ENCODE assay signal across 29 cellular contexts in genomic region chr14:78535041-78535440, GRCh38.
"Had no signal": no experiment of that assay in that cellular context is flagged by ENCODE, and none has a peak within 500 bp of the region (broad histone marks: within the 10 kb centered on the region; RNA-seq: fewer than 3 reads in every experiment).

No MANE protein-coding gene starts in this region.

- H3K4me1 ChIP-seq: left lung, prostate gland, spleen, suprapubic skin, tibial artery, upper lobe of right lung had no signal

- H3K4me1 Mint-ChIP-seq: immature natural killer cell; mesothelial cell of epicardium; naive thymus-derived CD4-positive, alpha-beta T cell; stimulated activated effector memory CD8-positive, alpha-beta T cell treated with anti-CD3 and anti-CD28 coated beads, Interleukin-12 subunit alpha, Interleukin-12 subunit beta, amount 100 ng/mL, for 72 hours had no signal

- DNase-seq: hypothalamus; immature natural killer cell; kidney; left colon; left lung; mesendoderm; naive thymus-derived CD4-positive, alpha-beta T cell; ovary; posterior cingulate gyrus; retina; right cardiac atrium; spleen; stimulated activated CD4-positive, alpha-beta T cell treated with anti-CD3 and anti-CD28 coated beads, Interleukin-4, amount 100 ng/mL, for 24 hours; stimulated activated naive CD4-positive, alpha-beta T cell; tibial artery; trophoblast cell; upper lobe of right lung had no signal

- FAIRE-seq: islet of Langerhans, kidney, urothelium cell line had no signal

- H3K27me3 Mint-ChIP-seq: naive thymus-derived CD4-positive, alpha-beta T cell; natural killer cell treated with Interleukin-12 subunit alpha and Interleukin-12 subunit beta and Interleukin-15 and Interleukin-18, amount 100 ng/mL, for 72 hours; stimulated activated naive CD8-positive, alpha-beta T cell treated with anti-CD3 and anti-CD28 coated beads, Interleukin-15, Interleukin-2, amounts not matched to agents 100 ng/mL and 50 ng/mL, for 24 hours had no signal

- H3K36me3 ChIP-seq: left lung, ovary, prostate gland, spleen, suprapubic skin, thoracic aorta, tibial artery, upper lobe of right lung had no signal

- H3K4me3 ChIP-seq: left lung, lung, ovary, prostate gland, skin epidermis, spleen, suprapubic skin, thoracic aorta, tibial artery, upper lobe of right lung had no signal

- H3K36me3 Mint-ChIP-seq: immature natural killer cell; mesothelial cell of epicardium; stimulated activated effector memory CD8-positive, alpha-beta T cell treated with anti-CD3 and anti-CD28 coated beads, Interleukin-12 subunit alpha, Interleukin-12 subunit beta, amount 100 ng/mL, for 72 hours had no signal

- H3K27me3 ChIP-seq: left lung, ovary, spleen, suprapubic skin, tibial artery, upper lobe of right lung had no signal

- H3K27ac Mint-ChIP-seq: immature natural killer cell; mesothelial cell of epicardium; naive thymus-derived CD4-positive, alpha-beta T cell; natural killer cell treated with Interleukin-12 subunit alpha and Interleukin-12 subunit beta and Interleukin-15 and Interleukin-18, amount 100 ng/mL, for 72 hours; stimulated activated effector memory CD8-positive, alpha-beta T cell treated with anti-CD3 and anti-CD28 coated beads, Interleukin-12 subunit alpha, Interleukin-12 subunit beta, amount 100 ng/mL, for 72 hours; stimulated activated naive CD8-positive, alpha-beta T cell treated with anti-CD3 and anti-CD28 coated beads, Interleukin-15, Interleukin-2, amounts not matched to agents 100 ng/mL and 50 ng/mL, for 24 hours had no signal

- H3K27ac ChIP-seq: left lung, ovary, prostate gland, skin epidermis, spleen, suprapubic skin, thoracic aorta, tibial artery, upper lobe of right lung had no signal

- H3K9me3 ChIP-seq: ovary, prostate gland, thoracic aorta, tibial artery, upper lobe of right lung had no signal

- ATAC-seq: left colon; left lung; naive thymus-derived CD4-positive, alpha-beta T cell; natural killer cell treated with Interleukin-12 subunit alpha and Interleukin-12 subunit beta and Interleukin-15 and Interleukin-18, amount 100 ng/mL, for 72 hours; right cardiac atrium; sciatic nerve; stimulated activated effector memory CD8-positive, alpha-beta T cell treated with anti-CD3 and anti-CD28 coated beads, Interleukin-12 subunit alpha, Interleukin-12 subunit beta, amount 100 ng/mL, for 72 hours; upper lobe of right lung had no signal

- H3K4me3 Mint-ChIP-seq: immature natural killer cell; mesothelial cell of epicardium; naive thymus-derived CD4-positive, alpha-beta T cell; natural killer cell treated with Interleukin-12 subunit alpha and Interleukin-12 subunit beta and Interleukin-15 and Interleukin-18, amount 100 ng/mL, for 72 hours; stimulated activated effector memory CD8-positive, alpha-beta T cell treated with anti-CD3 and anti-CD28 coated beads, Interleukin-12 subunit alpha, Interleukin-12 subunit beta, amount 100 ng/mL, for 72 hours; stimulated activated naive CD8-positive, alpha-beta T cell treated with anti-CD3 and anti-CD28 coated beads, Interleukin-15, Interleukin-2, amounts not matched to agents 100 ng/mL and 50 ng/mL, for 24 hours had no signal
